ENCODE assay signal across 14 cellular contexts in the genomic region with DNA sequence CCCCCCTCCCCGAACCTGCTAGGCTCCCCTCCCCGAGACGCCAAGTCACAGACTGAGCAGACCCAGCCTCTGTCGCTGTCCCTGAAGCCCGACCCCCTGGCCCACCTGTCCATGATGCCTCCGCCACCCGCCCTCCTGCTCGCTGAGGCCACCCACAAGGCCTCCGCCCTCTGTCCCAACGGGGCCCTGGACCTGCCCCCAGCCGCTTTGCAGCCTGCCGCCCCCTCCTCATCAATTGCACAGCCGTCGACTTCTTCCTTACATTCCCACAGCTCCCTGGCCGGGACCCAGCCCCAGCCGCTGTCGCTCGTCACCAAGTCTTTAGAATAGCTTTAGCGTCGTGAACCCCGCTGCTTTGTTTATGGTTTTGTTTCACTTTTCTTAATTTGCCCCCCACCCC.
"Had no signal": no experiment of that assay in that cellular context is flagged by ENCODE, and none has a peak within 500 bp of the region (broad histone marks: within the 10 kb centered on the region; RNA-seq: fewer than 3 reads in every experiment).

No MANE protein-coding gene starts in this region.

- H3K27ac Mint-ChIP-seq: dendritic cell treated with granulocyte-macrophage colony-stimulating factor and Interleukin-4, amounts not matched to agents 40 ng/mL and 50 ng/mL, for 4 days; effector memory CD8-positive, alpha-beta T cell; nephron; type B pancreatic cell had no signal

- H3K27me3 ChIP-seq: esophagus squamous epithelium, gastroesophageal sphincter, ovary had no signal

- H3K36me3 Mint-ChIP-seq: naive B cell had no signal

- H3K9me3 ChIP-seq: esophagus squamous epithelium, gastroesophageal sphincter, ovary had no signal

- H3K9me3 Mint-ChIP-seq: dendritic cell treated with granulocyte-macrophage colony-stimulating factor and Interleukin-4, amounts not matched to agents 40 ng/mL and 50 ng/mL, for 4 days; effector memory CD8-positive, alpha-beta T cell; naive B cell; nephron; type B pancreatic cell had no signal

- FAIRE-seq: urothelium cell line had no signal

- H3K4me2 ChIP-seq: smooth muscle cell had no signal

- H3K4me3 ChIP-seq: esophagus squamous epithelium, gastroesophageal sphincter, ovary, smooth muscle cell had no signal

- H3K27me3 Mint-ChIP-seq: effector memory CD8-positive, alpha-beta T cell; type B pancreatic cell had no signal

- DNase-seq: effector memory CD8-positive, alpha-beta T cell; esophagus squamous epithelium; foreskin fibroblast; naive B cell; ovary; right cardiac atrium; stimulated activated CD4-positive, alpha-beta T cell treated with anti-CD3 and anti-CD28 coated beads, Interleukin-2, amount 100 ng/mL, for 48 hours; stimulated activated naive CD4-positive, alpha-beta T cell treated with Interleukin-2 at 50 U/mL for 16 hours had no signal

- ATAC-seq: effector memory CD8-positive, alpha-beta T cell; gastroesophageal sphincter had no signal

- H3K36me3 ChIP-seq: ovary had no signal

- H3K4me1 ChIP-seq: esophagus squamous epithelium had no signal

- H3K27ac ChIP-seq: esophagus squamous epithelium, gastroesophageal sphincter, ovary had no signal

- H3K4me3 Mint-ChIP-seq: dendritic cell treated with granulocyte-macrophage colony-stimulating factor and Interleukin-4, amounts not matched to agents 40 ng/mL and 50 ng/mL, for 4 days; effector memory CD8-positive, alpha-beta T cell; naive B cell; nephron; type B pancreatic cell had no signal
